In the genomic region with DNA sequence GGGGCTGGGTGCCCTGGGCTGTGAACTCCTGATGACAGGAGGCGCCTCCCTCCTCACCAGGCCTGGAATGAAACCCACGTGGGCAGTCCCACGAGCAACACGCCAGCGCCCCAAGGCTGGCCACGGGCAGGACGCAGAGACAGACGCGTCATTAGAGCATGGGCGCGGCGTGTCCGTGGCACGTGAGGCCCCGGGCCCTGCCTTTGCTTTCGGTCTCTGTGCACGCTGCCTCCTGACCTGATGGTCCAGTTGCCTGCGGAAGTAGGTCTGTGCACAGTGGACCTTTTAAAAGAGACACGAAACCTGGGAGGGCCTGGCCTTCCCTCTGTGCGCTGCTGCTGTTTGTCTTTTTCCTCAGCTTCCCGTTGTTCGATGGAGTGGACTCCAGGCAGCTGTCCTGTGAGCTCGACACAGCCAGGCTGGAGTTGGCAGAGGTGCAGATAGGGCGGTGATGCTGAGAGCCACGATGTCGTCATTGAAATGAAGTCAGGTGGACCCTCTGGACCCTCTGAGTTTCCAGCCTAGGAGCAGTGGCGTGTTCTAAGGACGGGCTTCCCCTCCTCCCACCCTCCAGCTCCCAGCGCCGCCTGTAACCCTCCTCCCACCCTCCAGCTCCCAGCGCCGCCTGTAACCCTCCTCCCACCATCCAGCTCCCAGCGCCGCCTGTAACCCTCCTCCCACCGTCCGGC, we compare ENCODE assay signal across 22 cellular contexts. TPM values are rescaled to one million over a fixed set of nuclear protein-coding genes. Genes with fewer than 3 reads are reported as not detected.
DNase-seq lines count a peak whose midpoint lies in the region; FAIRE-seq and TF ChIP-seq lines count a peak whose summit lies in the region.
"Had no signal": no experiment of that assay in that cellular context is flagged by ENCODE, and none has a peak within 500 bp of the region (broad histone marks: within the 10 kb centered on the region; RNA-seq: fewer than 3 reads in every experiment).

No MANE protein-coding gene starts in this region.

- no peaks in the 10 kb centered on the region for H3K36me3 Mint-ChIP-seq in chondrocyte (ENCODE audit: low read depth)

- DNase-seq in AG10803 (ENCODE audit: low read depth) (peak; percentile 54), chondrocyte (ENCODE audit: low spot score) (peak; percentile 76), kidney (peak; percentile 71), posterior vena cava (ENCODE audit: low spot score) (peak; percentile 83), KBM-7 (no peak), NCI-H2227 (lab: John Stamatoyannopoulos, UW; ENCODE audit: unreplicated experiment) (no peak), prostate gland (ENCODE audit: low spot score) (no peak), suprapubic skin (ENCODE audit: low spot score in 2 of 2) (no peak)
- DNase-seq: AML-193; DMS53; NCI-H146; NCI-H226; NCI-H69; NK-92 treated with Interleukin-12 subunit alpha and Interleukin-12 subunit beta, amount 100 ng/mL, for 24 hours; OCI-M1; RPMI8226 had no signal

- no peak overlapping the region for H3K9ac ChIP-seq in kidney (ENCODE audit: low read length in 2 of 2)

- H3K27me3 ChIP-seq in prostate gland (replicated peaks; ENCODE audit: insufficient read depth) (no peaks in the 10 kb centered on the region), suprapubic skin (peaks cover 54% of the 10 kb centered on the region)

- H3K27ac ChIP-seq in kidney (ENCODE audit: low read depth in 2 of 2, low read length in 2 of 2) (no peak overlapping the region), prostate gland (no peak overlapping the region), suprapubic skin (no peak overlapping the region)
- H3K27ac ChIP-seq: A549 had no signal

- H3K4me1 ChIP-seq in kidney (ENCODE audit: control insufficient read depth in 1 of 2, insufficient read depth in 1 of 2, low read depth in 1 of 2, low read length in 2 of 2), result peaks cover 0 to 3% of the 10 kb centered on the region in 2 donors
- H3K4me1 ChIP-seq in prostate gland (replicated peaks), result no peaks in the 10 kb centered on the region
- no peaks in the 10 kb centered on the region for H3K4me1 ChIP-seq in suprapubic skin
- H3K4me1 ChIP-seq: A549, HAP-1 had no signal

- H3K9me3 ChIP-seq in kidney (ENCODE audit: control insufficient read depth in 1 of 2, low read length in 2 of 2) (no peaks in the 10 kb centered on the region), prostate gland (no peaks in the 10 kb centered on the region), suprapubic skin (no peaks in the 10 kb centered on the region)
- H3K9me3 ChIP-seq: A549, HAP-1 had no signal

- no peak overlapping the region for H3K4me3 Mint-ChIP-seq in chondrocyte (ENCODE audit: unreplicated experiment)
- H3K4me3 Mint-ChIP-seq: IgD-negative memory B cell had no signal

- in situ Hi-C loops in KBM-7 (cut with MboI; ENCODE audit: low pct_unique_long_range_greater_than_20kb, low sequenced_read_pairs), result no loop called here

- no peak for TF ChIP-seq EP300 in suprapubic skin (IDR thresholded peaks at IDR 0.05)

- no peak for FAIRE-seq in kidney (lab: Jason Lieb, UNC)
- FAIRE-seq: A549, G401.6, GM12892 had no signal

- intact Hi-C loops in kidney (cut with DNase I), result no loop called here
- intact Hi-C loops in posterior vena cava (cut with DNase I), result loop anchor here in 1 of 2 donors (10.0 kb wide), 1 partner anchor 1058 kb away; no protein-coding TSS in a partner anchor
- intact Hi-C loops in prostate gland (cut with DNase I), result no loop called here

- H3K27ac Mint-ChIP-seq in chondrocyte (ENCODE audit: unreplicated experiment), result no peak overlapping the region
- H3K27ac Mint-ChIP-seq: IgD-negative memory B cell had no signal

- no peak overlapping the region for H3K4me3 ChIP-seq in AG10803 (ENCODE audit: low read length)
- H3K4me3 ChIP-seq in kidney (ENCODE audit: low read length in 2 of 2), result no peak overlapping the region
- no peak overlapping the region for H3K4me3 ChIP-seq in prostate gland
- H3K4me3 ChIP-seq in suprapubic skin, result no peak overlapping the region
- H3K4me3 ChIP-seq: A549, HAP-1 had no signal

- H3K36me3 ChIP-seq in kidney (ENCODE audit: control insufficient read depth in 1 of 2, insufficient read depth in 2 of 2, low read length in 2 of 2) (no peaks in the 10 kb centered on the region), prostate gland (no peaks in the 10 kb centered on the region), suprapubic skin (no peaks in the 10 kb centered on the region)
- H3K36me3 ChIP-seq: HAP-1 had no signal

- H3K4me1 Mint-ChIP-seq in chondrocyte (ENCODE audit: low read depth), result no peaks in the 10 kb centered on the region
- H3K4me1 Mint-ChIP-seq: IgD-negative memory B cell had no signal

- TF ChIP-seq CTCF in AG10803 (conservative IDR thresholded peaks at IDR 0.05; ENCODE audit: low read length), result no peak
- TF ChIP-seq CTCF in chondrocyte (IDR thresholded peaks at IDR 0.05), result no peak
- no peak for TF ChIP-seq CTCF in kidney (IDR thresholded peaks at IDR 0.05; ENCODE audit: borderline replicate concordance, extremely low read depth, insufficient read depth)
- no peak for TF ChIP-seq CTCF in prostate gland (IDR thresholded peaks at IDR 0.05)
- TF ChIP-seq CTCF in suprapubic skin (IDR thresholded peaks at IDR 0.05), result no peak

- peaks cover 50% of the 10 kb centered on the region for H3K27me3 Mint-ChIP-seq in chondrocyte (ENCODE audit: low read depth)

- 68% methylated on average over 34 of the region's 36 CpGs for WGBS in prostate gland
- WGBS in suprapubic skin, result 87% methylated on average over 14 of the region's 36 CpGs

- H3K9me3 Mint-ChIP-seq in chondrocyte (ENCODE audit: low read depth), result no peaks in the 10 kb centered on the region
- H3K9me3 Mint-ChIP-seq: IgD-negative memory B cell had no signal

- TF ChIP-seq POLR2A in prostate gland (IDR thresholded peaks at IDR 0.05), result no peak
- TF ChIP-seq POLR2A in suprapubic skin (IDR thresholded peaks at IDR 0.05), result no peak

RNA-seq across cellular contexts. Expression of a gene that starts 40.1 kb away (rescaled TPM):
- total RNA-seq in chondrocyte, result 0.49 to 0.92 TPM (median 0.89 TPM) in 3 replicates
- total RNA-seq in kidney, result 8.3 TPM
- polyA plus RNA-seq in kidney (ENCODE audit: insufficient read depth, low read depth, low replicate concordance), result 3.8 TPM
- total RNA-seq in posterior vena cava, result under 1 TPM; 0.14 to 0.81 TPM
- total RNA-seq in prostate gland, result 1 to 10 TPM; 1.4 to 9.3 TPM
- total RNA-seq in suprapubic skin, result under 1 TPM in 2 of 4 donors, not detected in 2; 0.11 to 0.21 TPM
- total RNA-seq: HT-29 had no signal
- polyA plus RNA-seq: IgD-negative memory B cell had no signal

Comparison
In these comparisons a context has a peak if more than half of its experiments do, and no peak if none do; other contexts are left out.
1. DNase-seq: peak in AG10803 (single experiment), chondrocyte (single experiment), kidney (single experiment) and posterior vena cava (single experiment); none in KBM-7 (single experiment), NCI-H2227 (single experiment), prostate gland (single experiment) and suprapubic skin (0 of 2).